In genomic region chr5:1422522-1422921, GRCh38 we compare ENCODE assay signal across 8 cellular contexts. TPM values are rescaled to one million over a fixed set of nuclear protein-coding genes. Genes with fewer than 3 reads are reported as not detected.
"Had no signal": no experiment of that assay in that cellular context is flagged by ENCODE, and none has a peak within 500 bp of the region (broad histone marks: within the 10 kb centered on the region; RNA-seq: fewer than 3 reads in every experiment).

No MANE protein-coding gene starts in this region.

RNA-seq across cellular contexts. Expression of gene SLC6A3, which starts 22.7 kb away (rescaled TPM):
- total RNA-seq: LHCN-M2, MCF 10A, NCI-H460, OCI-LY7, PC-9, Right ventricle myocardium inferior, RPMI7951, SK-MEL-5 had no signal
